In genomic region chr10:44966816-44967509, GRCh38 we compare ENCODE assay signal across 11 cellular contexts. TPM values are rescaled to one million over a fixed set of nuclear protein-coding genes. Genes with fewer than 3 reads are reported as not detected.
A peak's percentile ranks its signal among the peaks of the same experiment; 100 is the strongest.
DNase-seq lines count a peak whose midpoint lies in the region; ATAC-seq and TF ChIP-seq lines count a peak whose summit lies in the region.
"Had no signal": no experiment of that assay in that cellular context is flagged by ENCODE, and none has a peak within 500 bp of the region (broad histone marks: within the 10 kb centered on the region; RNA-seq: fewer than 3 reads in every experiment).

No MANE protein-coding gene starts in this region.

- H3K27me3 ChIP-seq in BJ (ENCODE audit: control insufficient read depth, insufficient read depth, low read length): no peaks in the 10 kb centered on the region

- CTCF ChIA-PET in BJ (lab: Yijun Ruan, JAX): interaction anchor here (0.8 to 9.8 kb wide), 8 partner anchors 9 to 80 kb away, joined by 3 to 87 read pairs (median 4); partner anchors contain the start of genes DEPP1 and ZNF22

- no peaks in the 10 kb centered on the region; the same call in 1 of the 2 replicates for H3K36me3 ChIP-seq in BJ (ENCODE audit: control insufficient read depth, insufficient read depth, low read length)

- DNase-seq in BJ (ENCODE audit: low read depth) (no peak), OCI-M1 (lab: John Stamatoyannopoulos, UW) (peak; percentile 41), fibroblast of pulmonary artery (ENCODE audit: low read depth) (no peak), omental fat pad (ENCODE audit: low spot score) (peak; percentile 4), NCI-H526 treated with DMSO at 0.1 percent for 48 hours (lab: John Stamatoyannopoulos, UW) (no peak), NCI-H2171 (lab: John Stamatoyannopoulos, UW) (no peak)
- DNase-seq in activated CD4-positive, alpha-beta T cell treated with anti-CD3 and anti-CD28 coated beads for 1 hour: no peak
- DNase-seq: DMS79, NCI-H2171 treated with DMSO at 0.1 percent for 48 hours had no signal

- TF ChIP-seq CTCF in BJ (IDR thresholded peaks at IDR 0.05; ENCODE audit: insufficient read depth, low read depth, low read length) (0 out of 2 replicates have a peak, but pooled peaks have one; percentile 17), fibroblast of pulmonary artery (IDR thresholded peaks at IDR 0.05; ENCODE audit: low read length, missing control alignments) (peak; percentile 25), omental fat pad (IDR thresholded peaks at IDR 0.05) (no peak)

- POLR2A ChIA-PET in BJ (lab: Charles Lee): interaction anchor here (0.6 kb wide), 1 partner anchor 36 kb away, joined by 3 read pairs; no protein-coding TSS in a partner anchor

- no peak for ATAC-seq in omental fat pad (ENCODE audit: low FRiP score)
- no peak for ATAC-seq in HG02884 (IDR thresholded peaks at IDR 0.05; ENCODE audit: unreplicated experiment)

- H3K4me3 ChIP-seq in BJ (ENCODE audit: low read depth, low read length) (no peak overlapping the region), fibroblast of pulmonary artery (replicated peaks; ENCODE audit: low read depth, low read length) (no peak overlapping the region)

RNA-seq across cellular contexts. Expression of gene RASSF4, which starts 7.4 kb away (rescaled TPM):
- 2.5 and 3.9 TPM in 2 replicates for polyA plus RNA-seq in BJ (2011; rRNA removed)
- polyA minus RNA-seq in BJ (2011; rRNA and poly(A)+ RNA removed): 3.0 and 3.6 TPM in 2 replicates
- 100 to 1,000 TPM in 3 of 4 donors, 10 to 100 TPM in 1; 75.1 to 229 (median 142) TPM for total RNA-seq in omental fat pad

RNA-seq across cellular contexts. Expression of gene DEPP1, which starts 11.6 kb away (rescaled TPM):
- 7.0 and 11.9 TPM in 2 replicates for polyA plus RNA-seq in BJ (2011; rRNA removed)
- polyA minus RNA-seq in BJ (2011; rRNA and poly(A)+ RNA removed): 12.0 and 17.5 TPM in 2 replicates
- 100 to 1,000 TPM; 181 to 740 (median 276) TPM for total RNA-seq in omental fat pad

RNA-seq across cellular contexts. Expression of gene ZNF22, which starts 33.8 kb away (rescaled TPM):
- 7.2 and 13.0 TPM in 2 replicates for polyA plus RNA-seq in BJ (2011; rRNA removed)
- 2.2 and 2.5 TPM in 2 replicates for polyA minus RNA-seq in BJ (2011; rRNA and poly(A)+ RNA removed)
- 10 to 100 TPM; 25.9 to 51.7 (median 37.7) TPM for total RNA-seq in omental fat pad

RNA-seq across cellular contexts. Expression of gene TMEM72, which starts 55.8 kb away (rescaled TPM):
- polyA plus RNA-seq in BJ (2011; rRNA removed): not detected in 2 replicates
- polyA minus RNA-seq in BJ (2011; rRNA and poly(A)+ RNA removed): not detected in 2 replicates
- total RNA-seq in omental fat pad: not detected
- total RNA-seq: frontal cortex had no signal

Comparison
In these comparisons a context has a peak if more than half of its experiments do, and no peak if none do; other contexts are left out.
1. DNase-seq: peak in OCI-M1 (single experiment) and omental fat pad (single experiment); none in BJ (single experiment), fibroblast of pulmonary artery (single experiment), NCI-H526 treated with DMSO at 0.1 percent for 48 hours (single experiment), NCI-H2171 (single experiment) and activated CD4-positive, alpha-beta T cell treated with anti-CD3 and anti-CD28 coated beads for 1 hour (single experiment).
2. CTCF ChIP-seq: peak in BJ (single experiment) and fibroblast of pulmonary artery (single experiment); none in omental fat pad (0 of 3).